8 cellular contexts compared by ENCODE assay signal in genomic region chr2:203327918-203328734, GRCh38. TPM values are rescaled to one million over a fixed set of nuclear protein-coding genes. Genes with fewer than 3 reads are reported as not detected.
DNase-seq lines count a peak whose midpoint lies in the region; ATAC-seq and TF ChIP-seq lines count a peak whose summit lies in the region.

TSS of gene ABI2 (plus strand) at chr2:203328394. CDS start at chr2:203328515, 121 bp downstream.

- peaks cover 26 to 38% (median 34%) of the 10 kb centered on the region in 3 donors for H3K4me1 Mint-ChIP-seq in CD8-positive, alpha-beta memory T cell

- H2AFZ ChIP-seq in OCI-LY7 (ENCODE audit: low read length) = peak within 1 kb of the TSS; percentile 93

- POLR2A ChIA-PET in CD8-positive, alpha-beta memory T cell (lab: Charles Lee) = interaction anchor here (0.5 to 1.1 kb wide), 2 partner anchors 27 to 89 kb away, joined by 3 read pairs; no protein-coding TSS in a partner anchor
- POLR2A ChIA-PET in OCI-LY7 (lab: Charles Lee) = interaction anchor here (0.6 to 1.4 kb wide), 5 partner anchors 9 to 847 kb away, joined by 3 to 5 read pairs (median 4); no protein-coding TSS in a partner anchor

- H3K4me2 ChIP-seq in OCI-LY7 (ENCODE audit: low read length) = peak within 1 kb of the TSS; percentile 95

- H3K27ac Mint-ChIP-seq in CD8-positive, alpha-beta memory T cell = peak within 1 kb of the TSS; percentile 82 to 98 (median 93)

- BruUV-seq in OCI-LY7 (replicated peaks; lab: Mats Ljungman, UMichigan) = no TSS peak

- H3K9me3 Mint-ChIP-seq in CD8-positive, alpha-beta memory T cell = no peaks in the 10 kb centered on the region

- H3K4me3 ChIP-seq in CD8-positive, alpha-beta memory T cell (ENCODE audit: low read length) = peak within 1 kb of the TSS; percentile 86
- peak within 1 kb of the TSS; percentile 83 for H3K4me3 ChIP-seq in OCI-LY7 (ENCODE audit: low read depth, low read length, poor library complexity, severe bottlenecking)

- TF ChIP-seq CTCF in OCI-LY7 (conservative IDR thresholded peaks at IDR 0.05; ENCODE audit: low read length) = no peak

- H4K20me1 ChIP-seq in OCI-LY7 (ENCODE audit: insufficient read depth, low read length) = peaks cover 3% of the 10 kb centered on the region; the same call in 1 of the 2 replicates

- ATAC-seq in GM19467 (IDR thresholded peaks at IDR 0.05; ENCODE audit: unreplicated experiment) = peak; percentile 54

- H3K27me3 ChIP-seq in CD8-positive, alpha-beta memory T cell (ENCODE audit: insufficient read depth, low read length, poor library complexity, severe bottlenecking) = no peaks in the 10 kb centered on the region

- H3K9me2 ChIP-seq in OCI-LY7 (ENCODE audit: insufficient read depth, low read length) = no peaks in the 10 kb centered on the region

- no peak for TF ChIP-seq POLR2A in erythroblast (IDR thresholded peaks at IDR 0.05; ENCODE audit: low read length)

- peaks cover 0 to 10% (median 0%) of the 10 kb centered on the region in 3 donors for H3K36me3 Mint-ChIP-seq in CD8-positive, alpha-beta memory T cell

- intact Hi-C loops in OCI-LY7 (cut with micrococcal nuclease; ENCODE audit: unreplicated experiment) = loop anchor here (1.0 to 10.0 kb wide), 2 partner anchors 89 to 327 kb away; partner anchors contain the start of gene CYP20A1

- CTCF ChIA-PET in CD8-positive, alpha-beta memory T cell (lab: Charles Lee) = interaction anchor here (1.7 kb wide), 1 partner anchor 88 kb away, joined by 5 read pairs; no protein-coding TSS in a partner anchor
- CTCF ChIA-PET in OCI-LY7 (lab: Charles Lee; ENCODE audit: unreplicated experiment) = no interaction called here

- peaks cover 15% of the 10 kb centered on the region for H3K4me1 ChIP-seq in CD8-positive, alpha-beta memory T cell (ENCODE audit: insufficient read depth, low read length)
- peaks cover 30% of the 10 kb centered on the region for H3K4me1 ChIP-seq in OCI-LY7 (ENCODE audit: insufficient read depth, low read length, poor library complexity, severe bottlenecking)

- peaks cover 45% of the 10 kb centered on the region for H3K79me2 ChIP-seq in OCI-LY7 (ENCODE audit: insufficient read depth, low read depth, low read length)

- DNase-seq in CD8-positive, alpha-beta memory T cell = peak; percentile 45 to 71 (median 57)
- DNase-seq in HT1080 (ENCODE audit: low read depth) (peak; percentile 86), OCI-LY7 (ENCODE audit: low spot score) (peak; percentile 78), erythroblast (lab: John Stamatoyannopoulos, UW) (peak; percentile 80 to 86), mucosa of gallbladder (ENCODE audit: low spot score) (peak; percentile 78)
- DNase-seq in activated T-cell treated with anti-CD3 and anti-CD28 coated beads, Interleukin-2, amount 50 U/mL, for 1 hour = peak; percentile 66
- DNase-seq in stimulated activated CD8-positive, alpha-beta memory T cell treated with anti-CD3 and anti-CD28 coated beads, Interleukin-4, amount 100 ng/mL, for 24 hours (ENCODE audit: low read depth) = peak; percentile 68

- peak within 1 kb of the TSS; percentile 90 to 99 (median 94) for H3K4me3 Mint-ChIP-seq in CD8-positive, alpha-beta memory T cell

- no peaks in the 10 kb centered on the region for H3K9me3 ChIP-seq in CD8-positive, alpha-beta memory T cell (ENCODE audit: low read length)
- H3K9me3 ChIP-seq in OCI-LY7 (ENCODE audit: low read length) = no peaks in the 10 kb centered on the region

- H3K36me3 ChIP-seq in CD8-positive, alpha-beta memory T cell (ENCODE audit: insufficient read depth, low read length) = no peaks in the 10 kb centered on the region
- H3K36me3 ChIP-seq in OCI-LY7 (ENCODE audit: insufficient read depth, low read length) = no peaks in the 10 kb centered on the region; the same call in 1 of the 2 replicates

- H3K27me3 Mint-ChIP-seq in CD8-positive, alpha-beta memory T cell = no peaks in the 10 kb centered on the region

- H3K27ac ChIP-seq in CD8-positive, alpha-beta memory T cell (ENCODE audit: low read depth, low read length) = peak within 1 kb of the TSS; percentile 38
- H3K27ac ChIP-seq in OCI-LY7 (ENCODE audit: low read depth, low read length, poor library complexity, severe bottlenecking) = peak within 1 kb of the TSS; percentile 52

RNA-seq across cellular contexts. Expression of gene ABI2, which starts in this region (rescaled TPM):
- 10 to 100 TPM; 29.2 to 32.1 TPM for total RNA-seq in CD8-positive, alpha-beta memory T cell
- polyA plus RNA-seq in CD8-positive, alpha-beta memory T cell = 30.3 TPM
- total RNA-seq in HT1080 (2014; rRNA removed; shearing (Covaris generic)) = 24.9 and 41.0 TPM in 2 replicates
- polyA plus RNA-seq in HT1080 (2015; cell fraction: cytosol; rRNA removed) = 53.3 and 60.1 TPM in 2 replicates
- 41.9 and 42.9 TPM in 2 replicates for polyA plus RNA-seq in HT1080 (2015; cell fraction: nucleus; rRNA removed)
- total RNA-seq in OCI-LY7 (2014; rRNA removed; shearing (Covaris generic)) = 24.0 and 37.9 TPM in 2 replicates
- total RNA-seq in OCI-LY7 (2022) (64.6 and 71.5 TPM in 2 replicates), mucosa of gallbladder (64.8 TPM)

Comparison
In these comparisons a context has a peak if more than half of its experiments do, and no peak if none do; other contexts are left out.
1. Peak in every context shown above with its lines: DNase-seq, ATAC-seq, H3K4me3 ChIP-seq and H3K27ac ChIP-seq.